ENCODE assay signal across 1 cellular context in the genomic region with DNA sequence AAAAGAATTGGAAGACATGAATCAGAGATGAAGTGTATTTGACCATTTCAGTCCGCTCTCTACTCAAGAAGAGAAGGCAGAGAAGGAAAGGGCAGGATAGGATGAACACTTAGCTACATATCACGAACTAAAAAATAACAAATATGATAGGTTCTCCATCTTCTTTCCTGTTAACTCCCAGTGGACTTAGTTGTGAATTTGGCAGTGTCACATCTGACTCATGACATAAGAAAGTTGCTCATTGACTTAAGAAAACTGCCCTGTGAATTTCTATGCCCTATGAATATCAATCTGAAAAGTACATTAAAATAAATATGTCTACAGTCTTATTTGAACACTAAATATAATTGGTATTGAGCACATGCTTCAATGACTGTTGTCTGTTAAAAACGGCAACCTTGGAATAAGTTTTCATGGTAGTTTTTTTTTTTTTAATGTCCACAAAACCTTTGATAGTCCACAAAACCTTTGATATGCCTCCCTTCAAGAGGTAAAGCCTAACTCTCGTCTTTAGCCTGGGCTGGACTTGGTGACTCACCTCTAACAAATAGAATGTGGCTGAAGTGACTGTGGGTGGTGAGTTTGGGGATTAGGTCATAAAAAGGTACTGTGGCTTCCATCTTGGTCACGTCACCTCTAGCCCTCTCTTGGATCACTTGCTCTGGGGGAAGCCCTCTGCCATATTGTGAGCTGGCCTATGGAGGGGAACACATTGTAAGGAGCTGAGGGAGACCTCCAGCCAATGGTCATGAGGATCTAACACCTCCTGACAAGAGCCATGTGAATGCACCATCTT.
TF ChIP-seq lines count a peak whose summit lies in the region.

No MANE protein-coding gene starts in this region.

TF ChIP-seq in WTC11, 78 proteins besides CTCF, POLR2A, EP300 and RAD21 (continued from another document):
- no peak for TF ChIP-seq ZNF263 (CRISPR knock-in tag; IDR thresholded peaks at IDR 0.05; ENCODE audit: low read depth)
- TF ChIP-seq, protein P1, sequence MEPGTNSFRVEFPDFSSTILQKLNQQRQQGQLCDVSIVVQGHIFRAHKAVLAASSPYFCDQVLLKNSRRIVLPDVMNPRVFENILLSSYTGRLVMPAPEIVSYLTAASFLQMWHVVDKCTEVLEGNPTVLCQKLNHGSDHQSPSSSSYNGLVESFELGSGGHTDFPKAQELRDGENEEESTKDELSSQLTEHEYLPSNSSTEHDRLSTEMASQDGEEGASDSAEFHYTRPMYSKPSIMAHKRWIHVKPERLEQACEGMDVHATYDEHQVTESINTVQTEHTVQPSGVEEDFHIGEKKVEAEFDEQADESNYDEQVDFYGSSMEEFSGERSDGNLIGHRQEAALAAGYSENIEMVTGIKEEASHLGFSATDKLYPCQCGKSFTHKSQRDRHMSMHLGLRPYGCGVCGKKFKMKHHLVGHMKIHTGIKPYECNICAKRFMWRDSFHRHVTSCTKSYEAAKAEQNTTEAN (CRISPR knock-in tag; IDR thresholded peaks at IDR 0.05), result no peak
- TF ChIP-seq, protein P2, sequence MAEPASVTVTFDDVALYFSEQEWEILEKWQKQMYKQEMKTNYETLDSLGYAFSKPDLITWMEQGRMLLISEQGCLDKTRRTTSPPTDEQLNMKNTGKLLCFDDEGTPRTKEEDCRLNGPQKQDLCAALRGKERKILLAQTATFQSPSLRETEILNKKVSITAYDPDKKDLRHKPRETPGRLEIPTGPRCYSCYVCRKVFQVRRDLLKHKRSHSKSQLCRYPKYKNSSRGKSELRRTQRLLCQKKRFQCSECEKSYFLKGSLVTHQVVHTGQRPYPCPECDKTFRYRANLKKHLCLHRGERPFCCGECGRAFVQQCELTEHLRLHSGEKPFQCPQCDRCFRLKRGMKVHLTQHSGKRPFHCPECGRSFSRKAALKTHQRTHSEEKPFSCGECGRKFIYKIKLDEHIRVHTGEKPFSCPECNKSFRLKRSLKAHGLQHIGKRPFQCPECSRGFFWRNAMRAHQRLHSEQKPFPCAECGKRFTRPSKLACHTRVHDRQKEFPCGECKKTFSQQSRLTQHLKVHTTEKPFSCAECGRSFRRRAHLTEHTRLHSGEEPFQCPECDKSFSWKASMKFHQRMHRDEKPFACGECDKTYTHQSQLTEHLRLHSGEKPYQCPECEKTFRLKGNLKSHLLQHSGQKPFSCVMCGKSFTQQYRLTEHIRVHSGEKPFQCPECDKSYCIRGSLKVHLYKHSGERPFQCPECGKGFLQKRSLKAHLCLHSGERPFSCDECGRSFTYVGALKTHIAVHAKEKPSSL (CRISPR knock-in tag; conservative IDR thresholded peaks at IDR 0.05), result no peak
